Comparison of ENCODE assay signal across 1 cellular context in the genomic region with DNA sequence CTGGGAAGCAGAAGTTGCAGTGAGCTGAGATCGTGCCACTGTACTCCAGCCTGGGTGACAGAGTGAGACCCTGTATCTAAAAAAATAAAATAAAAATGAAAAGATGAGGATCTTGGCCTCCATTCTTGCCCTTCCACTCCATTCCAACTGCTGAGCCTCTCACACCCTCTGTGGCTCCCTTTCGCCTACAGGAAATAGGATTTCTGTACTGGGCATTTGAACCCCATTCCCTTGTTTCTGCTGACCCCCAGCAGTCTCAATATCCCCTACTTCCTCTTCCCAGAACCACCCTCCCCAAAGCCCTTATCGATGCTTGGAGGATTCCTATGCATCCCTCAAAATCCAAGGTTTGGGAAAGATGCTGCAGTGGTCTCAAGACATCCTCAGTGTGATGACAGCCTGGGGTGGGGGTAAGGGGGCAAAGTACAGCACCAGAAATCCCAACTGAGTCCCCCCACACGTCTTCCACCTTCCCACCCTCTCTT.
TF ChIP-seq lines count a peak whose summit lies in the region.

No MANE protein-coding gene starts in this region.

TF ChIP-seq in HEK293, 187 proteins besides CTCF, POLR2A, EP300 and RAD21 (continued from another document):
- TF ChIP-seq ZBTB49 (tag by site-specific recombination; IDR thresholded peaks at IDR 0.05; ENCODE audit: low read depth) (no peak), ZNF629 (tag by site-specific recombination; IDR thresholded peaks at IDR 0.05) (no peak), ZNF223 (tag by site-specific recombination; IDR thresholded peaks at IDR 0.05) (no peak), ZSCAN23 (tag by site-specific recombination; IDR thresholded peaks at IDR 0.05) (no peak), ZNF626 (tag by site-specific recombination; IDR thresholded peaks at IDR 0.05) (no peak), ZNF266 (tag by site-specific recombination; IDR thresholded peaks at IDR 0.05; ENCODE audit: low read depth) (no peak), ZNF654 (tag by site-specific recombination; IDR thresholded peaks at IDR 0.05; ENCODE audit: low read depth) (no peak)
TF ChIP-seq in HEK293: peak in this region for 7.
